8 cellular contexts compared by ENCODE assay signal in the genomic region with DNA sequence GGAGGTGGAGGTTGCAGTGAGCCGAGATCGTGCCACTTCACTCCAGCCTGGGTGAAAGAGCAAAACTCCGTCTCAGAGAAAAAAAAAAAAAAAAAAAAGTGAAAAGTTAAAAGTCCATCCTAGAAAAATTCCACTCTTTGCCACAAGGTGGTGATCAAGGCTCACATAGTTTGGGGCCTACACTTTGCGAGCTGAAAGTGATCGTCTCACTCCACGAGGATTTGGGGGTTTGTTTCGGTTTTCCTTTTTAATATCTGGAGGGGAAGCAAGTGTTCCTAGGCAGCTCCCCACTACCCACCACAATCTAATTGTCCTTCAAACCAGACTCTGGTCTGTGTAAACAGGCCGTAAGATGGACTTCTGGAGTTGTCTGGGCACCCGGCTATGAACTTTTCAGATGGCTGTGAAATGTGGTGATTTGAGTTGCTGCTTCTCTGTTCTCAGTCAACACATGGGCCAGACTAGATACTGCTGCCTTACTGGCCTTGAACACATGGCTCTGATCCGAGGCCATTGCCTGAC. TPM values are rescaled to one million over a fixed set of nuclear protein-coding genes. Genes with fewer than 3 reads are reported as not detected.
DNase-seq lines count a peak whose midpoint lies in the region; ATAC-seq, FAIRE-seq and TF ChIP-seq lines count a peak whose summit lies in the region.

No MANE protein-coding gene starts in this region.

- ATAC-seq in GM18519 (IDR thresholded peaks at IDR 0.05; ENCODE audit: low FRiP score, unreplicated experiment), result no peak

- no peaks in the 10 kb centered on the region for H3K27me3 ChIP-seq in Karpas-422 (ENCODE audit: low read length)

- no peaks in the 10 kb centered on the region for H3K9me3 Mint-ChIP-seq in T-helper 2 cell treated with Interferon-gamma antibody and Interleukin-4, amounts not matched to agents 5 μg/mL and 100 μg/mL, for 36 hours
- no peaks in the 10 kb centered on the region for H3K9me3 Mint-ChIP-seq in MCF 10A (ENCODE audit: unreplicated experiment)

- no peaks in the 10 kb centered on the region for H3K9me3 ChIP-seq in Karpas-422 (ENCODE audit: low read length)

- H3K36me3 ChIP-seq in Karpas-422 (ENCODE audit: insufficient read depth, low read length), result no peaks in the 10 kb centered on the region

- H3K4me1 ChIP-seq in Karpas-422 (ENCODE audit: low read length), result no peaks in the 10 kb centered on the region

- peak; percentile 98 for FAIRE-seq in islet of Langerhans (lab: Jason Lieb, UNC)

- no peaks in the 10 kb centered on the region for H3K4me1 Mint-ChIP-seq in T-helper 2 cell treated with Interferon-gamma antibody and Interleukin-4, amounts not matched to agents 5 μg/mL and 100 μg/mL, for 36 hours (ENCODE audit: low read depth)
- peaks cover 30% of the 10 kb centered on the region for H3K4me1 Mint-ChIP-seq in MCF 10A (ENCODE audit: insufficient read depth, unreplicated experiment)

- POLR2A ChIA-PET in MCF 10A (lab: Yijun Ruan, JAX), result interaction anchor here (0.6 to 1.8 kb wide), 9 partner anchors 10 to 596 kb away, joined by 3 to 6 read pairs (median 4); a partner anchor contains a TSS

- DNase-seq in NCI-H510A treated with DMSO at 0.1 percent for 48 hours (lab: John Stamatoyannopoulos, UW) (peak; percentile 2), NCI-H510A (lab: John Stamatoyannopoulos, UW) (no peak), Karpas-422 (peak; percentile 89), MCF 10A (ENCODE audit: unreplicated experiment) (peak; percentile 79)
- DNase-seq in T-helper 2 cell treated with Interferon-gamma antibody and Interleukin-4, amounts not matched to agents 5 μg/mL and 100 μg/mL, for 36 hours (ENCODE audit: low spot score), result peak; percentile 25
- peak; percentile 26 to 61 for DNase-seq in stimulated activated CD4-positive, alpha-beta T cell treated with anti-CD3 and anti-CD28 coated beads, Interleukin-2, amount 100 ng/mL, for 24 hours

- no peak overlapping the region for H3K27ac ChIP-seq in Karpas-422 (ENCODE audit: low read length)

- H3K79me2 ChIP-seq in Karpas-422 (ENCODE audit: low read length), result no peaks in the 10 kb centered on the region

- H3K9me2 ChIP-seq in Karpas-422 (replicated peaks; ENCODE audit: insufficient read depth, low read length), result no peaks in the 10 kb centered on the region

- no TSS peak for BruUV-seq in MCF 10A (replicated peaks; lab: Mats Ljungman, UMichigan)

- H3K4me3 Mint-ChIP-seq in T-helper 2 cell treated with Interferon-gamma antibody and Interleukin-4, amounts not matched to agents 5 μg/mL and 100 μg/mL, for 36 hours, result no peak overlapping the region
- H3K4me3 Mint-ChIP-seq in MCF 10A (ENCODE audit: unreplicated experiment), result no peak overlapping the region

- CTCF ChIA-PET in MCF 10A (lab: Yijun Ruan, JAX), result interaction anchor here (0.6 to 9.7 kb wide), 55 partner anchors 8 to 1690 kb away, joined by 3 to 161 read pairs (median 4); a partner anchor contains a TSS

- peaks cover 11% of the 10 kb centered on the region for H3K27me3 Mint-ChIP-seq in T-helper 2 cell treated with Interferon-gamma antibody and Interleukin-4, amounts not matched to agents 5 μg/mL and 100 μg/mL, for 36 hours (ENCODE audit: low read depth)
- H3K27me3 Mint-ChIP-seq in MCF 10A (ENCODE audit: insufficient read depth, unreplicated experiment), result no peaks in the 10 kb centered on the region

- no peaks in the 10 kb centered on the region for H3K36me3 Mint-ChIP-seq in T-helper 2 cell treated with Interferon-gamma antibody and Interleukin-4, amounts not matched to agents 5 μg/mL and 100 μg/mL, for 36 hours (ENCODE audit: low read depth)
- no peaks in the 10 kb centered on the region for H3K36me3 Mint-ChIP-seq in MCF 10A (ENCODE audit: insufficient read depth, unreplicated experiment)

- no peaks in the 10 kb centered on the region for H4K20me1 ChIP-seq in Karpas-422 (ENCODE audit: insufficient read depth, low read depth, low read length)

- peak; percentile 83 for TF ChIP-seq CTCF in MCF 10A (IDR thresholded peaks at IDR 0.05; ENCODE audit: unreplicated experiment)

- no peak overlapping the region for H3K27ac Mint-ChIP-seq in T-helper 2 cell treated with Interferon-gamma antibody and Interleukin-4, amounts not matched to agents 5 μg/mL and 100 μg/mL, for 36 hours
- no peak overlapping the region for H3K27ac Mint-ChIP-seq in MCF 10A (ENCODE audit: low read depth, unreplicated experiment)

- H2AFZ ChIP-seq in Karpas-422 (ENCODE audit: low read length), result no peak overlapping the region

- no peak overlapping the region for H3K4me3 ChIP-seq in Karpas-422 (ENCODE audit: low read length)

- H3K9ac ChIP-seq in Karpas-422 (ENCODE audit: low read length), result no peak overlapping the region

- intact Hi-C loops in MCF 10A (cut with micrococcal nuclease), result loop anchor here (1.0 to 5.0 kb wide), 4 partner anchors 153 to 464 kb away; no protein-coding TSS in a partner anchor

- H3K4me2 ChIP-seq in Karpas-422 (ENCODE audit: low read depth, low read length, poor library complexity, severe bottlenecking), result no peak overlapping the region

RNA-seq across cellular contexts. Expression of a gene that starts 27.1 kb away (rescaled TPM):
- total RNA-seq in Karpas-422 (2014; rRNA removed; shearing (Covaris generic); ENCODE audit: low replicate concordance), result not detected in 2 replicates
- total RNA-seq in MCF 10A (2022), result not detected in 2 replicates
